ENCODE assay signal across 15 cellular contexts in genomic region chr21:15742694-15743093, GRCh38.
"Had no signal": no experiment of that assay in that cellular context is flagged by ENCODE, and none has a peak within 500 bp of the region (broad histone marks: within the 10 kb centered on the region; RNA-seq: fewer than 3 reads in every experiment).

No MANE protein-coding gene starts in this region.

- DNase-seq: activated CD4-positive, alpha-beta T cell treated with anti-CD3 and anti-CD28 coated beads, Interleukin-2, amount 50 U/mL, for 4 hours; activated naive CD8-positive, alpha-beta T cell treated with anti-CD3 and anti-CD28 coated beads for 36 hours; activated T-cell treated with anti-CD3 and anti-CD28 coated beads for 4 hours; amniotic stem cell; dorsolateral prefrontal cortex; erythroblast; foreskin melanocyte; midbrain; right lobe of liver; stimulated activated CD4-positive, alpha-beta T cell treated with anti-CD3 and anti-CD28 coated beads, Interleukin-4, amount 100 ng/mL, for 1 hour; testis; WERI-Rb-1 had no signal

- H3K4me3 Mint-ChIP-seq: activated naive CD8-positive, alpha-beta T cell treated with anti-CD3 and anti-CD28 coated beads for 36 hours; activated T-helper 1 cell treated with anti-CD3 and anti-CD28 coated beads, Interleukin-12 subunit alpha, Interleukin-12 subunit beta, Interleukin-2, Interleukin-4 antibody, amounts not matched to agents 30 ng/mL and 10 ng/mL and 1 ng/mL, durations not matched to agents 14 hours and 24 hours and 36 hours had no signal

- H3K27me3 Mint-ChIP-seq: activated naive CD8-positive, alpha-beta T cell treated with anti-CD3 and anti-CD28 coated beads for 36 hours had no signal

- H3K27ac ChIP-seq: prostate gland, right lobe of liver, testis, WERI-Rb-1 had no signal

- H3K36me3 ChIP-seq: prostate gland, right lobe of liver, WERI-Rb-1 had no signal

- H3K27ac Mint-ChIP-seq: activated T-helper 1 cell treated with anti-CD3 and anti-CD28 coated beads, Interleukin-12 subunit alpha, Interleukin-12 subunit beta, Interleukin-2, Interleukin-4 antibody, amounts not matched to agents 30 ng/mL and 10 ng/mL and 1 ng/mL, durations not matched to agents 14 hours and 24 hours and 36 hours had no signal

- H3K4me2 ChIP-seq: smooth muscle cell had no signal

- H3K4me1 ChIP-seq: prostate gland, testis had no signal

- H3K27me3 ChIP-seq: dorsolateral prefrontal cortex, right lobe of liver, testis had no signal

- H3K4me3 ChIP-seq: dorsolateral prefrontal cortex, prostate gland, right lobe of liver, smooth muscle cell, testis had no signal

- H3K9me3 ChIP-seq: prostate gland, right lobe of liver, testis had no signal
